22 cellular contexts compared by ENCODE assay signal in the genomic region with DNA sequence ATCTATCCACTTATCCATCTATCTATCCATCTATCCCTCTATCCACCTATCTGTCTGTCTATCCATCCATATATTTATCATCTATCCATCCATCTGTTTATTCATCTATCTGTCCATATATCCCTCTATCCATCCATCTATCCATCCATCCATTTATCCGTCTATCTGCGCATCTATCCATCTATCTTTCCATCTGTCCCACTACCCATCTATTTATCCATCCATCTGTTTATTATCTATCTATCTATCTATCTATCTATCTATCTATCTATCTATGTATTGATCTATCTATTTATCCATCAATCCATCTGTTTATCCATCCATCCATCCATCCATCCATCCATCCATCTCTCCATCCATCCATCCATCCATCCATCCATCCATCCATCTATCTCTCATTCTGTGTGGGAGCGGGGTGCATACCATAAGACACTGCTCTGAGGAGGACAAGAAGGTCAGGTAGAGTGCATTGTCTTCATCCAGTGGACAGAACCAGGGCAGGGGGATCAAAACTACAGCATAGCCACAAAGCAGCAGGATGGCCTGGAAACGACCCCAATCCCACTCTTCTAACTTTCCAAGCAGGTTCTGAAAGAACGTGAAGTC. TPM values are rescaled to one million over a fixed set of nuclear protein-coding genes. Genes with fewer than 3 reads are reported as not detected.
"Had no signal": no experiment of that assay in that cellular context is flagged by ENCODE, and none has a peak within 500 bp of the region (broad histone marks: within the 10 kb centered on the region; RNA-seq: fewer than 3 reads in every experiment).

No MANE protein-coding gene starts in this region.

- H3K27ac ChIP-seq: brain microvascular endothelial cell, dorsolateral prefrontal cortex, epithelial cell of prostate, sigmoid colon, SK-N-MC, thyroid gland had no signal

- DNase-seq: activated CD4-positive, CD25-positive, alpha-beta regulatory T cell treated with anti-CD3 and anti-CD28 coated beads, Interleukin-2, amount 50 U/mL, for 72 hours; activated CD8-positive, alpha-beta memory T cell treated with anti-CD3 and anti-CD28 coated beads, Interleukin-2, amount 50 U/mL, for 4 hours; activated CD8-positive, alpha-beta T cell treated with anti-CD3 and anti-CD28 coated beads for 36 hours; anterior cingulate cortex; brain microvascular endothelial cell; central memory CD4-positive, alpha-beta T cell; dorsolateral prefrontal cortex; foreskin fibroblast; mesenchymal stem cell; mucosa of descending colon; naive thymus-derived CD8-positive, alpha-beta T cell; posterior cingulate gyrus; sigmoid colon; stimulated activated CD4-positive, alpha-beta T cell treated with anti-CD3 and anti-CD28 coated beads, Interleukin-4, amount 100 ng/mL, for 4 hours; stimulated activated naive CD4-positive, alpha-beta T cell treated with Interleukin-2 at 50 U/mL for 16 hours; T1000; thyroid gland had no signal

- H3K9me3 ChIP-seq: mucosa of descending colon, neutrophil, sigmoid colon, thyroid gland had no signal

- H3K4me3 Mint-ChIP-seq: activated CD8-positive, alpha-beta T cell treated with anti-CD3 and anti-CD28 coated beads for 36 hours had no signal

- FAIRE-seq: colon, urothelium cell line had no signal

- H3K9me3 Mint-ChIP-seq: activated CD8-positive, alpha-beta T cell treated with anti-CD3 and anti-CD28 coated beads for 36 hours had no signal

- H3K4me1 ChIP-seq: sigmoid colon, thyroid gland had no signal

- ATAC-seq: activated CD8-positive, alpha-beta T cell treated with anti-CD3 and anti-CD28 coated beads for 36 hours; mucosa of descending colon; naive thymus-derived CD8-positive, alpha-beta T cell had no signal

- H3K27me3 Mint-ChIP-seq: activated CD8-positive, alpha-beta T cell treated with anti-CD3 and anti-CD28 coated beads for 36 hours; naive thymus-derived CD8-positive, alpha-beta T cell had no signal

- H3K27me3 ChIP-seq: brain microvascular endothelial cell, dorsolateral prefrontal cortex, neutrophil, sigmoid colon, thyroid gland had no signal

RNA-seq across cellular contexts. Expression of a gene that starts 53.2 kb away (rescaled TPM):
- total RNA-seq: naive thymus-derived CD8-positive, alpha-beta T cell had no signal
